ENCODE assay signal across 8 cellular contexts in the genomic region with DNA sequence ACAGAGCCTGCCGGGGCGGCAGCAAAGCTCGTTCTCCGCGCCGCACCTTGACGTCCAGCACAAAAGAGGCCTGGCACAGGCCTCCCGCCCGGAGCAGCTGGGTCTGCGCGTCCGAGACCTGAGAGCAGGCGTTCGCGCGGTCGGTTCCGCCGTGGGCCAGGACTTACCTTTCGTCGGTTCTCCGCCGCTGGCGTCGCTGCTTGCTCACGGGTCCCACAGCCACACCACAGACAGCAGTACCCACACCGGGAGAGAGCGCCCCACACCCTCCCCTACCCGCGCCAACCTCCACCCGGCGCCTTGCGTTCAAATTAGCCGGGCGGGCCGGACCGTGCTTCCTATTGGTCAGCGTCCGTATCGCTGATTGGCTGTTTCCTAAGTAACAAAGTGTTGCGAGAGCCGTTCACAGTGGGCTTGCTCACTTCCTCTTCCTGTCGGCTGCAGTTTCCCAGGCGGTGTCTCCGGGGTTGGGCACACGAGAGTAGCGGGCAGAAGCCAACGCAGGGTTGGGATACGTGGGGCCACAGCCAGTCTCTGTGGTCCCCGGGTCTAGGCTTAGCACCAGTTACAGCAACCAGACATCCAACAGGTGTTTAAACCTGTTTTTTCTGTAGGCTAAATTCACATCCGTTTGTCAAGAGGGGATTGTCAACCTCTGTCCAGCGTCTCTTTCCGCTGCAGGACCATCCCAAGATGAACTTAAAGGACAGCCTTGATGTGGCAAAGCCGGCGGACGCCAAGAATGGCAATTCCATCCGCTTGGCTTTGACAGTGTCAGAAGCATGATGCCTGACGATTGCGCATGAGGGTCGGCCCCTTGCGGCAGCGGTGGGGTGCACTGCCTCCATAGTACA. TPM values are rescaled to one million over a fixed set of nuclear protein-coding genes. Genes with fewer than 3 reads are reported as not detected.
DNase-seq lines count a peak whose midpoint lies in the region; ATAC-seq, FAIRE-seq and TF ChIP-seq lines count a peak whose summit lies in the region.

TSS of gene KIF18B (minus strand) at position 313 of the 854 bp plus-strand sequence. CDS start 11,429 bp downstream, outside the sequence.

- H3K27me3 Mint-ChIP-seq in endothelial cell (ENCODE audit: unreplicated experiment) = peaks cover 14% of the 10 kb centered on the region

- DNase-seq in D721Med (ENCODE audit: insufficient read length, low spot score) (peak; percentile 97), HuH-7 (ENCODE audit: low spot score) (peak; percentile 99), endothelial cell (ENCODE audit: low spot score) (peak; percentile 83), midbrain (lab: John Stamatoyannopoulos, UW) (peak; percentile 92)
- peak; percentile 79 for DNase-seq in activated CD8-positive, alpha-beta memory T cell treated with anti-CD3 and anti-CD28 coated beads, Interleukin-2, amount 50 U/mL, for 24 hours (ENCODE audit: extremely low read depth)
- DNase-seq in stimulated activated CD8-positive, alpha-beta memory T cell treated with anti-CD3 and anti-CD28 coated beads, Interleukin-15, amount 100 ng/mL, for 48 hours (ENCODE audit: low read depth in 2 of 2) = peak; percentile 88 to 91

- no peaks in the 10 kb centered on the region for H3K36me3 Mint-ChIP-seq in endothelial cell (ENCODE audit: low read depth, unreplicated experiment)

- peaks cover 46% of the 10 kb centered on the region for H3K79me2 ChIP-seq in OCI-LY1 (ENCODE audit: insufficient read depth, low read length)

- H3K9me3 ChIP-seq in OCI-LY1 (ENCODE audit: low read length) = no peaks in the 10 kb centered on the region

- H3K9ac ChIP-seq in OCI-LY1 (ENCODE audit: low read length) = peak within 1 kb of the TSS; percentile 100

- 0 out of 2 replicates have a peak, but pooled peaks cover 3% of the 10 kb centered on the region for H3F3A ChIP-seq in OCI-LY1 (ENCODE audit: insufficient read depth, low read length)

- no peaks in the 10 kb centered on the region for H3K4me1 Mint-ChIP-seq in endothelial cell (ENCODE audit: unreplicated experiment)

- peaks cover 36% of the 10 kb centered on the region for H3K4me1 ChIP-seq in OCI-LY1 (ENCODE audit: insufficient read depth, low read length, severe bottlenecking)

- no peak for FAIRE-seq in D721Med (lab: Jason Lieb, UNC)

- H2AFZ ChIP-seq in OCI-LY1 (ENCODE audit: low read length) = no peak within 1 kb of the TSS

- H3K36me3 ChIP-seq in OCI-LY1 (ENCODE audit: insufficient read depth, low read length) = peaks cover 40% of the 10 kb centered on the region

- no peaks in the 10 kb centered on the region for H4K20me1 ChIP-seq in OCI-LY1 (ENCODE audit: insufficient read depth, low read length)

- H3K9me2 ChIP-seq in OCI-LY1 (ENCODE audit: low read depth, low read length) = no peaks in the 10 kb centered on the region

- H3K27ac Mint-ChIP-seq in endothelial cell (ENCODE audit: unreplicated experiment) = peak within 1 kb of the TSS; percentile 86

- peak; percentile 89 for ATAC-seq in GM21423 (IDR thresholded peaks at IDR 0.05; ENCODE audit: unreplicated experiment)

- H3K27me3 ChIP-seq in OCI-LY1 (ENCODE audit: insufficient read depth, low read length) = no peaks in the 10 kb centered on the region

- peak within 1 kb of the TSS; percentile 81 for H3K27ac ChIP-seq in OCI-LY1 (ENCODE audit: low read depth, low read length, poor library complexity, severe bottlenecking)

- TF ChIP-seq CTCF in D721Med (IDR thresholded peaks at IDR 0.05; ENCODE audit: insufficient read depth, missing control alignments) = peak; percentile 17
- TF ChIP-seq CTCF in OCI-LY1 (IDR thresholded peaks at IDR 0.05; ENCODE audit: low read length) = peak; percentile 18; the same call in 1 of the 2 replicates
- TF ChIP-seq CTCF in endothelial cell (IDR thresholded peaks at IDR 0.05; ENCODE audit: unreplicated experiment) = no peak

- H3K4me2 ChIP-seq in OCI-LY1 (ENCODE audit: low read length) = peak within 1 kb of the TSS; percentile 92

- H3K4me3 Mint-ChIP-seq in endothelial cell (ENCODE audit: unreplicated experiment) = peak within 1 kb of the TSS; percentile 91

- no peaks in the 10 kb centered on the region for H3K9me3 Mint-ChIP-seq in endothelial cell (ENCODE audit: unreplicated experiment)

- H3K4me3 ChIP-seq in OCI-LY1 (ENCODE audit: low read depth, low read length, poor library complexity, severe bottlenecking) = peak within 1 kb of the TSS; percentile 99

RNA-seq across cellular contexts. Expression of gene KIF18B, which starts in this region (rescaled TPM):
- total RNA-seq in endothelial cell (ENCODE audit: unreplicated experiment) = 7.1 TPM

Comparison
In these comparisons a context has a peak if more than half of its experiments do, and no peak if none do; other contexts are left out.
1. Peak in every context shown above with its lines: DNase-seq, ATAC-seq, H3K4me3 ChIP-seq and H3K27ac ChIP-seq.